14 cellular contexts compared by ENCODE assay signal in genomic region chr1:39131940-39132339, GRCh38.
DNase-seq lines count a peak whose midpoint lies in the region; ATAC-seq, FAIRE-seq and TF ChIP-seq lines count a peak whose summit lies in the region.
"Had no signal": no experiment of that assay in that cellular context is flagged by ENCODE, and none has a peak within 500 bp of the region (broad histone marks: within the 10 kb centered on the region; RNA-seq: fewer than 3 reads in every experiment).

No MANE protein-coding gene starts in this region.

- CTCF ChIA-PET in PC-3 (lab: Charles Lee), result interaction anchor here (1.4 to 2.0 kb wide), 4 partner anchors 26 to 60 kb away, joined by 6 to 23 read pairs (median 8); no protein-coding TSS in a partner anchor

- no peak for FAIRE-seq in H54 (lab: Jason Lieb, UNC)

- H3K79me2 ChIP-seq in PC-3 (ENCODE audit: low read length), result peaks cover 68% of the 10 kb centered on the region

- no peaks in the 10 kb centered on the region for H3K9me2 ChIP-seq in PC-3 (replicated peaks; ENCODE audit: low read length)

- H3K27me3 ChIP-seq in PC-3 (ENCODE audit: low read length) (no peaks in the 10 kb centered on the region), foreskin keratinocyte (no peaks in the 10 kb centered on the region), rectal smooth muscle tissue (ENCODE audit: control insufficient read depth, insufficient read depth, low read length) (no peaks in the 10 kb centered on the region)

- H4K20me1 ChIP-seq in PC-3 (ENCODE audit: low read length), result no peaks in the 10 kb centered on the region

- intact Hi-C loops in PC-3 (cut with micrococcal nuclease), result loop anchor here (2.0 kb wide), 3 partner anchors 17 to 127 kb away; no protein-coding TSS in a partner anchor

- H3K9me3 ChIP-seq in PC-3 (ENCODE audit: low read length), result no peaks in the 10 kb centered on the region

- H3K4me2 ChIP-seq in PC-3 (ENCODE audit: low read length), result peak overlapping the region; percentile 69

- BruUV-seq in PC-3 (replicated peaks; lab: Mats Ljungman, UMichigan), result no TSS peak

- H3K4me3 ChIP-seq in PC-3 (ENCODE audit: low read length), result peak overlapping the region; percentile 25; the same call in 1 of the 2 replicates
- no peak overlapping the region for H3K4me3 ChIP-seq in rectal smooth muscle tissue (ENCODE audit: low read length)

- DNase-seq in PC-3 (no peak), foreskin keratinocyte (no peak), H54 (ENCODE audit: insufficient read length, low spot score) (no peak), NCI-H1930 (lab: John Stamatoyannopoulos, UW) (no peak)
- DNase-seq in stimulated activated naive CD8-positive, alpha-beta T cell treated with anti-CD3 and anti-CD28 coated beads, Interleukin-15, Interleukin-2, amounts not matched to agents 100 U/mL and 50 U/mL, for 24 hours, result no peak
- no peak for DNase-seq in stimulated activated CD4-positive, alpha-beta T cell treated with anti-CD3 and anti-CD28 coated beads, Interleukin-12 subunit alpha, Interleukin-12 subunit beta, amount 100 ng/mL, for 4 hours
- DNase-seq: activated CD4-positive, alpha-beta T cell treated with anti-CD3 and anti-CD28 coated beads for 1 hour; CD4-positive, CD25-positive, alpha-beta regulatory T cell; cerebellar nuclear complex; foreskin fibroblast; NCI-H526 treated with DMSO at 0.1 percent for 48 hours; retina had no signal

- no peak overlapping the region for H2AFZ ChIP-seq in PC-3 (ENCODE audit: low read length)

- H3K36me3 ChIP-seq in PC-3 (ENCODE audit: low read depth, low read length), result no peaks in the 10 kb centered on the region
- H3K36me3 ChIP-seq in rectal smooth muscle tissue (ENCODE audit: control insufficient read depth, insufficient read depth, low read length), result no peaks in the 10 kb centered on the region

- H3K27ac ChIP-seq in C4-2B (peak overlapping the region; percentile 81; the same call in 1 of the 2 replicates), PC-3 (ENCODE audit: low read length) (peak overlapping the region; percentile 91), foreskin keratinocyte (peak overlapping the region; percentile 96), rectal smooth muscle tissue (ENCODE audit: low read depth, low read length) (peak overlapping the region; percentile 6)

- peaks cover 6% of the 10 kb centered on the region for H3F3A ChIP-seq in PC-3 (ENCODE audit: low read length, unreplicated experiment)

- ATAC-seq in PC-3 (no peak), foreskin keratinocyte (no peak)
- no peak for ATAC-seq in stimulated activated naive CD8-positive, alpha-beta T cell treated with anti-CD3 and anti-CD28 coated beads, Interleukin-15, Interleukin-2, amounts not matched to agents 100 U/mL and 50 U/mL, for 24 hours

- H3K9ac ChIP-seq in PC-3 (ENCODE audit: low read length) (peak overlapping the region; percentile 54; the same call in 1 of the 2 replicates), rectal smooth muscle tissue (ENCODE audit: low read length) (no peak overlapping the region)

- TF ChIP-seq CTCF in C4-2B (conservative IDR thresholded peaks at IDR 0.05) (no peak), PC-3 (conservative IDR thresholded peaks at IDR 0.05; ENCODE audit: low read depth, low read length) (no peak), foreskin keratinocyte (conservative IDR thresholded peaks at IDR 0.05) (no peak)

- TF ChIP-seq POLR2A in H54 (IDR thresholded peaks at IDR 0.05; ENCODE audit: low read depth, low read length), result no peak

- H3K4me1 ChIP-seq in PC-3 (ENCODE audit: insufficient read depth, low read length), result peaks cover 66% of the 10 kb centered on the region
- H3K4me1 ChIP-seq in foreskin keratinocyte, result peaks cover 64% of the 10 kb centered on the region
- peaks cover 31% of the 10 kb centered on the region for H3K4me1 ChIP-seq in rectal smooth muscle tissue (ENCODE audit: control insufficient read depth, insufficient read depth, low read length)

- POLR2A ChIA-PET in PC-3 (lab: Charles Lee; ENCODE audit: unreplicated experiment), result no interaction called here

Comparison
In these comparisons a context has a peak if more than half of its experiments do, and no peak if none do; other contexts are left out.
1. H3K27ac ChIP-seq: peak in every context shown above with its lines; median percentile 96 in foreskin keratinocyte; 91 in PC-3; 81 in C4-2B; 6 in rectal smooth muscle tissue.